In the genomic region with DNA sequence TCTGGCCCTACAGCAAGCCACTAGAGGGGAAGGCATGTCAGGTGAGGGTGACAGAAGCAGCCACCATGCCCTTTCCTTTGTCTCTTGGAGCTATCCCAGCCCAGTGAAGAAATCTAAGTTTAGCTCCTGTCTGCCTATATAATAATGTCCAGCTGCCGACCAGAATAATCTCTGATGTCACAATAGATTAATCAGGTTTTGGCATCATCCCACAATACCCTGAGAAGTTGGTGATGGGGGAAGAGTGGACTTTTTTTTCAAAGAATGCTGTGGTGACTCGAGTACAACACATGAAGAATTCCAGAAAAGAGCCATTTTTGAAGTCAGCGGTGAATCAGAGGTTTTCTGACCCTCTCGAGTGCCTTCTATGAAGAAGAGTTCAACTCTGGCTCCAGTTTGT, we compare ENCODE assay signal across 13 cellular contexts. TPM values are rescaled to one million over a fixed set of nuclear protein-coding genes. Genes with fewer than 3 reads are reported as not detected.
A peak's percentile ranks its signal among the peaks of the same experiment; 100 is the strongest.
DNase-seq lines count a peak whose midpoint lies in the region; TF ChIP-seq lines count a peak whose summit lies in the region.
"Had no signal": no experiment of that assay in that cellular context is flagged by ENCODE, and none has a peak within 500 bp of the region (broad histone marks: within the 10 kb centered on the region; RNA-seq: fewer than 3 reads in every experiment).

No MANE protein-coding gene starts in this region.

- CTCF ChIA-PET in AG04449 (lab: Yijun Ruan, JAX): no interaction called here

- POLR2A ChIA-PET in AG04449 (lab: Yijun Ruan, JAX): no interaction called here

- peaks cover 0 to 97% (median 51%) of the 10 kb centered on the region in 45 donors for H3K27me3 ChIP-seq in dorsolateral prefrontal cortex

- intact Hi-C loops in dorsolateral prefrontal cortex (cut with DNase I): no loop called here
- intact Hi-C loops in posterior cingulate gyrus (cut with DNase I): no loop called here

- DNase-seq in AG04449 (ENCODE audit: low read depth, low spot score) (no peak), HS-5 (ENCODE audit: low read depth) (peak; percentile 57), dorsolateral prefrontal cortex (no peak), myocyte (ENCODE audit: low read depth) (peak; percentile 39), NCI-H2029 (lab: John Stamatoyannopoulos, UW) (no peak), NCI-H1092 treated with DMSO at 0.1 percent for 48 hours (lab: John Stamatoyannopoulos, UW) (no peak), posterior cingulate gyrus (no peak), NCI-H1436 treated with DMSO at 0.1 percent for 48 hours (lab: John Stamatoyannopoulos, UW) (no peak)
- DNase-seq: activated B cell treated with CpG ODN at 0.5 μM for 24 hours, foreskin keratinocyte, NCI-H774 had no signal

- TF ChIP-seq CTCF in AG04449 (IDR thresholded peaks at IDR 0.05; ENCODE audit: insufficient read depth, low read length, missing control alignments) (no peak), dorsolateral prefrontal cortex (IDR thresholded peaks at IDR 0.05 in 54 of 56, conservative IDR thresholded peaks at IDR 0.05 in 2 of 56; ENCODE audit: low read depth in 1 of 56, partially characterized antibody in 56 of 56) (no peak)

- peak overlapping the region; percentile 39; the same call in 1 of the 2 replicates for H3K4me3 ChIP-seq in AG04449 (ENCODE audit: low read depth, low read length)
- peak overlapping the region in 32 of 59 donors; percentile 8 to 67 (median 51) for H3K4me3 ChIP-seq in dorsolateral prefrontal cortex

- no peak overlapping the region for H3K27ac ChIP-seq in dorsolateral prefrontal cortex
- H3K27ac ChIP-seq: foreskin keratinocyte, HL-60 had no signal

RNA-seq across cellular contexts. Expression of a gene that starts 1.7 kb away (rescaled TPM):
- 1 to 10 TPM in 9 of 120 experiments, under 1 TPM in 50, not detected in 61; 0.19 to 1.7 (median 0.44) TPM for total RNA-seq in dorsolateral prefrontal cortex
- total RNA-seq in myocyte: 0.42 and 1.2 TPM in 2 replicates
- polyA plus RNA-seq in myocyte (2012): 1.3 TPM
- total RNA-seq: activated B cell treated with CpG ODN at 0.5 μM for 24 hours, SK-MEL-5 had no signal

RNA-seq across cellular contexts. Expression of a gene that starts 22.3 kb away (rescaled TPM):
- total RNA-seq in dorsolateral prefrontal cortex (10 to 100 TPM; 11.7 to 32.8 (median 20.7) TPM), myocyte (38.2 and 41.8 TPM in 2 replicates)
- polyA plus RNA-seq in myocyte (2012): 6.8 TPM

Comparison
In these comparisons a context has a peak if more than half of its experiments do, and no peak if none do; other contexts are left out.
1. DNase-seq: peak in HS-5 (single experiment) and myocyte (single experiment); none in AG04449 (single experiment), dorsolateral prefrontal cortex (0 of 10), NCI-H2029 (single experiment), NCI-H1092 treated with DMSO at 0.1 percent for 48 hours (single experiment), posterior cingulate gyrus (0 of 10) and NCI-H1436 treated with DMSO at 0.1 percent for 48 hours (single experiment).